8 cellular contexts compared by ENCODE assay signal in the genomic region with DNA sequence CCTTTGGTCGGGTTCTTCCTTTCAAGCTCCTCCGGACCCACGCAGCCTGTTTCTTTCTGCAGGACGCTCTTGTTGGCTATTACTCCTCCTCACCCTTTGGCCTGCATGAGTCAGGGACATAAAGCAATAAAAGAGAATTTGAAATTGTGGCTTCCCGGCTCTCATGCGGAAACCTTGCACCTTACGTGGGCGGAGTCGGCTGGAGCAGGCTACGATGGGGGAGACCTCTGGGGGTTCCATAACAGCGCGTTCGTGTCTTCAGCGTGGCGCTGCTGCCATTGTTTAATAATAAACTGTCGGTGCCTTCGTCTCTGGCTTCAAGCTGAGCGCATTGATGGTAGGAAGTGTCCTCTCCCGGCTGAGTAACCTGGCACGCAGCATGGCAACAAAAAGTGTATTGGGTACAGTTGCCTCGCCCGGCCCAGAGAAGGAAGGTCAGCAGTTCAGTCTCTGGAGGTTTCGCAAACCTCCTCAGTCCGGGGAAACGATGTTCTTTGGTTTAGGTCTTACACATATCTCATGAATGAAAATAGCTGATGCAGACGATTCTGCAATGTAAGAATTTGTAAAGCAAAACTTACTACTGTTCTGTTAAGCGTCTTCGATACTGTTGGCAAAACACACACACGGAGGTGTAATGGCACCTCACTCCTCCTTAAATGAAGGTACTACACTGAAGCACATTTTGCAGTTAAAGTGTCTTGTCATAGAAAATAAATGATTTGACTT. TPM values are rescaled to one million over a fixed set of nuclear protein-coding genes. Genes with fewer than 3 reads are reported as not detected.
DNase-seq lines count a peak whose midpoint lies in the region; ATAC-seq and TF ChIP-seq lines count a peak whose summit lies in the region.

No MANE protein-coding gene starts in this region.

- no peak for DNase-seq in DND-41
- peak in 1 of 2 experiments; percentile 16 for DNase-seq in SJCRH30
- DNase-seq in effector memory CD4-positive, alpha-beta T cell: peak in 1 of 3 donors; percentile 45
- peak; percentile 39 for DNase-seq in mucosa of gallbladder (ENCODE audit: low spot score)
- peak; percentile 83 for DNase-seq in upper lobe of right lung
- no peak for DNase-seq in NCI-H2029 treated with DMSO at 0.1 percent for 48 hours (lab: John Stamatoyannopoulos, UW)

- no peaks in the 10 kb centered on the region for H4K20me1 ChIP-seq in DND-41 (ENCODE audit: insufficient read depth, low read length)

- peak overlapping the region; percentile 82 for H3K9ac ChIP-seq in DND-41 (ENCODE audit: low read depth, low read length)

- H3K79me2 ChIP-seq in DND-41 (ENCODE audit: insufficient read depth, low read length): peaks cover 10% of the 10 kb centered on the region

- H3K27ac ChIP-seq in DND-41 (ENCODE audit: low read length) (no peak overlapping the region), SJCRH30 (peak overlapping the region; percentile 64; the same call in 1 of the 2 replicates), upper lobe of right lung (peak overlapping the region; percentile 89)
- H3K27ac ChIP-seq in effector memory CD4-positive, alpha-beta T cell (ENCODE audit: insufficient read depth, low read length, poor library complexity, severe bottlenecking): peak overlapping the region; percentile 81

- H3K36me3 ChIP-seq in DND-41 (ENCODE audit: insufficient read depth, low read length) (no peaks in the 10 kb centered on the region), SJCRH30 (no peaks in the 10 kb centered on the region), upper lobe of right lung (peaks cover 5% of the 10 kb centered on the region)
- no peaks in the 10 kb centered on the region for H3K36me3 ChIP-seq in effector memory CD4-positive, alpha-beta T cell (ENCODE audit: control insufficient read depth, insufficient read depth, low read length)

- peak overlapping the region; percentile 97 for H2AFZ ChIP-seq in DND-41 (ENCODE audit: low read depth, low read length)

- H3K4me1 ChIP-seq in DND-41 (ENCODE audit: insufficient read depth, low read length) (peaks cover 31% of the 10 kb centered on the region), SJCRH30 (0 out of 2 replicates have a peak, but pooled peaks cover 4% of the 10 kb centered on the region), upper lobe of right lung (peaks cover 10% of the 10 kb centered on the region)
- H3K4me1 ChIP-seq in effector memory CD4-positive, alpha-beta T cell (ENCODE audit: control insufficient read depth, insufficient read depth, low read length, poor library complexity, severe bottlenecking): peaks cover 7% of the 10 kb centered on the region

- H3K27me3 ChIP-seq in DND-41 (ENCODE audit: insufficient read depth, low read length, poor library complexity): peaks cover 18% of the 10 kb centered on the region
- no peaks in the 10 kb centered on the region for H3K27me3 ChIP-seq in SJCRH30
- no peaks in the 10 kb centered on the region for H3K27me3 ChIP-seq in effector memory CD4-positive, alpha-beta T cell (replicated peaks; ENCODE audit: control insufficient read depth, insufficient read depth, low read length, poor library complexity, severe bottlenecking)
- no peaks in the 10 kb centered on the region for H3K27me3 ChIP-seq in upper lobe of right lung

- H3K4me3 ChIP-seq in DND-41 (ENCODE audit: low read depth in 1 of 2, low read length in 2 of 2): peak overlapping the region; percentile 70 to 82
- H3K4me3 ChIP-seq in SJCRH30: peak overlapping the region; percentile 93
- H3K4me3 ChIP-seq in effector memory CD4-positive, alpha-beta T cell (ENCODE audit: insufficient read depth, low read depth, low read length, poor library complexity, severe bottlenecking): peak overlapping the region; percentile 89
- H3K4me3 ChIP-seq in upper lobe of right lung: peak overlapping the region; percentile 84

- intact Hi-C loops in upper lobe of right lung (cut with DNase I): no loop called here

- no peak for TF ChIP-seq CTCF in DND-41 (IDR thresholded peaks at IDR 0.05; ENCODE audit: borderline replicate concordance, extremely low read depth, low read length, poor library complexity, severe bottlenecking)
- TF ChIP-seq CTCF in upper lobe of right lung (IDR thresholded peaks at IDR 0.05): no peak

- peak overlapping the region; percentile 99 for H3K4me2 ChIP-seq in DND-41 (ENCODE audit: insufficient read depth, low read length)

- H3K9me3 ChIP-seq in DND-41 (ENCODE audit: insufficient read depth, low read length, severe bottlenecking) (no peaks in the 10 kb centered on the region), SJCRH30 (replicated peaks) (no peaks in the 10 kb centered on the region), upper lobe of right lung (no peaks in the 10 kb centered on the region)
- no peaks in the 10 kb centered on the region for H3K9me3 ChIP-seq in effector memory CD4-positive, alpha-beta T cell (ENCODE audit: control insufficient read depth, low read length)

- ATAC-seq in DND-41 (ENCODE audit: insufficient read depth, low read depth) (peak; percentile 21), GM19438 (IDR thresholded peaks at IDR 0.05; ENCODE audit: low read depth, unreplicated experiment) (peak; percentile 18), HG03432 (IDR thresholded peaks at IDR 0.05; ENCODE audit: unreplicated experiment) (peak; percentile 26), upper lobe of right lung (peak; percentile 77)

RNA-seq across cellular contexts. Expression of gene CCDC186, which starts 0.6 kb away (rescaled TPM):
- total RNA-seq in SJCRH30 (2014; rRNA removed; shearing (Covaris generic)): 10.7 and 11.4 TPM in 2 replicates
- total RNA-seq in mucosa of gallbladder: 27.7 TPM
- 33.3 TPM for total RNA-seq in upper lobe of right lung

RNA-seq across cellular contexts. Expression of gene TDRD1, which starts 4.5 kb away (rescaled TPM):
- 0.61 TPM in 2 replicates for total RNA-seq in SJCRH30 (2014; rRNA removed; shearing (Covaris generic))
- 2.0 TPM for total RNA-seq in mucosa of gallbladder
- total RNA-seq in upper lobe of right lung: 0.14 TPM

Comparison
In these comparisons a context has a peak if more than half of its experiments do, and no peak if none do; other contexts are left out.
1. ATAC-seq: peak in every context shown above with its lines; median percentile 77 in upper lobe of right lung; 26 in HG03432; 21 in DND-41; 18 in GM19438.
2. DNase-seq: peak in mucosa of gallbladder (single experiment) and upper lobe of right lung (single experiment); none in DND-41 (single experiment) and NCI-H2029 treated with DMSO at 0.1 percent for 48 hours (single experiment).
3. Peak in every context shown above with its lines, with median percentiles within 50 percentile points of each other: H3K4me3 ChIP-seq.